In genomic region chr2:119015849-119016248, GRCh38 we compare ENCODE assay signal across 22 cellular contexts.
A peak's percentile ranks its signal among the peaks of the same experiment; 100 is the strongest.
DNase-seq lines count a peak whose midpoint lies in the region; ATAC-seq, FAIRE-seq and TF ChIP-seq lines count a peak whose summit lies in the region.
"Had no signal": no experiment of that assay in that cellular context is flagged by ENCODE, and none has a peak within 500 bp of the region (broad histone marks: within the 10 kb centered on the region; RNA-seq: fewer than 3 reads in every experiment).

No MANE protein-coding gene starts in this region.

- H3K4ac ChIP-seq in H9 (ENCODE audit: low read depth, low read length): no peak overlapping the region
- H3K4ac ChIP-seq in H1 (replicated peaks; ENCODE audit: insufficient read length, low read depth, low read length): no peak overlapping the region

- H3K14ac ChIP-seq in H9 (ENCODE audit: insufficient read depth, low read length) (no peak overlapping the region), H1 (ENCODE audit: insufficient read length) (no peak overlapping the region)

- POLR2A ChIA-PET in H1 (lab: Charles Lee; ENCODE audit: partially characterized antibody): interaction anchor here (0.6 kb wide), 1 partner anchor 232 kb away, joined by 3 read pairs; no protein-coding TSS in a partner anchor

- CTCF ChIA-PET in H1 (lab: Charles Lee; ENCODE audit: partially characterized antibody): interaction anchor here (6.4 kb wide), 1 partner anchor 12 kb away, joined by 41 read pairs; no protein-coding TSS in a partner anchor

- H2AFZ ChIP-seq in H9 (ENCODE audit: low read length): no peak overlapping the region
- H2AFZ ChIP-seq in H1 (ENCODE audit: low read length): no peak overlapping the region

- H3K4me2 ChIP-seq in H9 (ENCODE audit: insufficient read depth, insufficient read length, low read length) (no peak overlapping the region), H1 (ENCODE audit: insufficient read depth in 1 of 2, low read depth in 2 of 2, low read length in 2 of 2) (no peak overlapping the region)

- H3K18ac ChIP-seq in H9 (ENCODE audit: insufficient read length, low read depth, low read length) (no peak overlapping the region), H1 (ENCODE audit: extremely low read depth, low read length) (no peak overlapping the region)

- H3K79me1 ChIP-seq in H9 (ENCODE audit: insufficient read depth, low read depth, low read length, poor library complexity, severe bottlenecking): no peaks in the 10 kb centered on the region
- no peaks in the 10 kb centered on the region for H3K79me1 ChIP-seq in H1 (ENCODE audit: low read depth, low read length)

- DNase-seq in Ammon's horn (ENCODE audit: low spot score) (peak; percentile 30), H9 (peak; percentile 24), NCI-H2227 treated with DMSO at 0.1 percent for 48 hours (lab: John Stamatoyannopoulos, UW) (peak; percentile 67), H1 (ENCODE audit: low read depth in 1 of 2, low spot score in 2 of 2) (peak in 1 of 2 experiments; percentile 41), esophagus muscularis mucosa (ENCODE audit: extremely low spot score) (no peak)
- DNase-seq: ACHN, DND-41, KG1, NCI-H1436, NCI-H2029 treated with DMSO at 0.1 percent for 48 hours, NCI-H2171, NCI-H524, SHP77, T-helper 1 cell, T-helper 9 cell had no signal

- intact Hi-C loops in esophagus muscularis mucosa (cut with DNase I): no loop called here

- H3K4me1 Mint-ChIP-seq in H9: peaks cover 4 to 9% of the 10 kb centered on the region in 2 experiments; a peak in 3 of 4 replicates

- peaks cover 0 to 3% of the 10 kb centered on the region in 2 experiments; a peak in 2 of 5 replicates for H3K9me3 Mint-ChIP-seq in H9

- no peaks in the 10 kb centered on the region for H3K36me3 Mint-ChIP-seq in H9 (ENCODE audit: insufficient read depth in 1 of 3, low read depth in 3 of 3)

- no peak overlapping the region for H2BK120ac ChIP-seq in H9 (ENCODE audit: low read depth, low read length, poor library complexity, severe bottlenecking)
- H2BK120ac ChIP-seq in H1 (replicated peaks; ENCODE audit: low read depth, low read length): no peak overlapping the region

- H3K9ac ChIP-seq in H9 (ENCODE audit: extremely low read depth, insufficient read length, low read length) (no peak overlapping the region), H1 (replicated peaks in 1 of 4; ENCODE audit: extremely low read depth in 1 of 4, low read depth in 3 of 4, low read length in 3 of 4) (no peak overlapping the region)

- H4K91ac ChIP-seq in H9 (ENCODE audit: insufficient read length, low read depth, low read length) (no peak overlapping the region), H1 (replicated peaks; ENCODE audit: insufficient read length, low read length) (no peak overlapping the region)

- TF ChIP-seq CTCF in H9 (conservative IDR thresholded peaks at IDR 0.05) (no peak), H1 (IDR thresholded peaks at IDR 0.05; ENCODE audit: control extremely low read depth in 1 of 3, insufficient read depth in 1 of 3, low read depth in 1 of 3, low read length in 3 of 3) (no peak), esophagus muscularis mucosa (IDR thresholded peaks at IDR 0.05) (no peak)

- no peak for TF ChIP-seq RAD21 in H1 (IDR thresholded peaks at IDR 0.05 in 1 of 2, conservative IDR thresholded peaks at IDR 0.05 in 1 of 2; ENCODE audit: low read depth in 2 of 2, low read length in 2 of 2)

- H3K23me2 ChIP-seq in H9 (ENCODE audit: insufficient read length, low read depth, low read length, poor library complexity, severe bottlenecking) (no peaks in the 10 kb centered on the region), H1 (ENCODE audit: low read depth, low read length) (no peaks in the 10 kb centered on the region)

- H3K36me3 ChIP-seq in H1 (ENCODE audit: control insufficient read depth in 2 of 4, insufficient read depth in 4 of 4, low read length in 3 of 4): no peaks in the 10 kb centered on the region
- H3K36me3 ChIP-seq in esophagus muscularis mucosa: no peaks in the 10 kb centered on the region

- no peak for FAIRE-seq in H1 (lab: Jason Lieb, UNC)
- FAIRE-seq: G401.6, HepG2 had no signal

- H2AK5ac ChIP-seq in H9 (ENCODE audit: insufficient read length, low read length) (no peak overlapping the region), H1 (ENCODE audit: low read depth, low read length) (no peak overlapping the region)

- no peak overlapping the region for H3T11ph ChIP-seq in H9 (ENCODE audit: low read length)

- H4K20me1 ChIP-seq in H9 (ENCODE audit: control insufficient read depth, insufficient read depth, insufficient read length) (no peaks in the 10 kb centered on the region), H1 (replicated peaks in 1 of 2; ENCODE audit: control insufficient read depth in 1 of 2, insufficient read depth in 2 of 2, low read length in 2 of 2) (no peaks in the 10 kb centered on the region)

- no CpG with 5 or more reads among the region's 13 CpGs for WGBS in H9 (ENCODE audit: extremely low coverage, insufficient read length, low lambda C conversion rate)
- 85% methylated on average over 13 of the region's 13 CpGs; no CpG with 5 or more reads in 1 of the 2 experiments for WGBS in H1 (ENCODE audit: extremely low coverage in 1 of 2, insufficient coverage in 1 of 2, insufficient read length in 1 of 2, insufficient replicate concordance in 2 of 2, low coverage in 1 of 2, low lambda C conversion rate in 2 of 2, missing lambda C conversion rate in 1 of 2), 2 experiments
- WGBS in esophagus muscularis mucosa: 51% methylated on average over 13 of the region's 13 CpGs

- H3K27ac ChIP-seq in H9 (ENCODE audit: insufficient read length, low read depth, low read length) (no peak overlapping the region), H1 (ENCODE audit: low read depth, low read length) (no peak overlapping the region), esophagus muscularis mucosa (replicated peaks in 1 of 4) (no peak overlapping the region)
- H3K27ac ChIP-seq: C4-2B, SK-N-MC had no signal

- H4K5ac ChIP-seq in H9 (ENCODE audit: insufficient read length, low read depth, low read length): no peak overlapping the region
- H4K5ac ChIP-seq in H1 (ENCODE audit: insufficient read length, low read depth, low read length): no peak overlapping the region

- peaks cover 18% of the 10 kb centered on the region for H3K27me3 Mint-ChIP-seq in H9 (ENCODE audit: low read depth)

- H3K79me2 ChIP-seq in H9 (ENCODE audit: insufficient read depth, low read length) (no peaks in the 10 kb centered on the region), H1 (ENCODE audit: control insufficient read depth in 1 of 2, insufficient read depth in 2 of 2, low read length in 2 of 2) (no peaks in the 10 kb centered on the region)

- H3K4me1 ChIP-seq in H9 (ENCODE audit: insufficient read depth, low read length) (no peaks in the 10 kb centered on the region), H1 (replicated peaks in 1 of 4; ENCODE audit: control insufficient read depth in 3 of 4, insufficient read depth in 4 of 4, low read length in 3 of 4) (peaks cover 0 to 3% (median under 1%) of the 10 kb centered on the region in 4 experiments; a peak in 4 of 7 replicates), esophagus muscularis mucosa (peaks cover 4 to 8% (median 7%) of the 10 kb centered on the region in 4 donors)

- no peaks in the 10 kb centered on the region for H3K27me3 ChIP-seq in H9 (ENCODE audit: insufficient read depth, low read length)
- H3K27me3 ChIP-seq in H1 (replicated peaks in 1 of 4; ENCODE audit: control insufficient read depth in 3 of 4, extremely low read depth in 1 of 4, insufficient read depth in 3 of 4, low read length in 3 of 4): peaks cover 0 to 4% (median 3%) of the 10 kb centered on the region in 4 experiments; a peak in 3 of 7 replicates
- peaks cover 0 to 51% (median 2%) of the 10 kb centered on the region in 4 donors for H3K27me3 ChIP-seq in esophagus muscularis mucosa

- no peak for ATAC-seq in HG03565 (IDR thresholded peaks at IDR 0.05; ENCODE audit: unreplicated experiment)
- ATAC-seq in GM18511 (IDR thresholded peaks at IDR 0.05; ENCODE audit: unreplicated experiment): no peak
- ATAC-seq: HCT116, HepG2 had no signal

- H4K8ac ChIP-seq in H9 (replicated peaks; ENCODE audit: insufficient read length, low read depth, low read length) (no peak overlapping the region), H1 (ENCODE audit: extremely low read depth, insufficient read depth, low read length) (no peak overlapping the region)

- TF ChIP-seq POLR2A in H1 (IDR thresholded peaks at IDR 0.05; ENCODE audit: control extremely low read depth in 1 of 2, low read depth in 2 of 2, low read length in 2 of 2) (no peak), esophagus muscularis mucosa (IDR thresholded peaks at IDR 0.05; ENCODE audit: low read depth) (no peak)

- H2BK12ac ChIP-seq in H9 (ENCODE audit: insufficient read length, low read depth, low read length) (no peak overlapping the region), H1 (ENCODE audit: low read depth, low read length) (peak overlapping the region; percentile 62; the same call in 1 of the 2 replicates)

- H3K4me3 Mint-ChIP-seq in H9: no peak overlapping the region

- peak overlapping the region in 1 of 3 experiments; percentile 61; a peak in 1 of 7 replicates for H3K27ac Mint-ChIP-seq in H9

- H2BK5ac ChIP-seq in H9 (ENCODE audit: insufficient read length, low read length) (no peak overlapping the region), H1 (ENCODE audit: low read depth, low read length) (no peak overlapping the region)

- no peak overlapping the region for H2BK20ac ChIP-seq in H9 (ENCODE audit: low read depth, low read length, poor library complexity, severe bottlenecking)
- H2BK20ac ChIP-seq in H1 (ENCODE audit: low read length): no peak overlapping the region

- H3K4me3 ChIP-seq in H1 (ENCODE audit: extremely low read depth in 1 of 4, insufficient read depth in 2 of 4, low read depth in 3 of 4, low read length in 4 of 4) (no peak overlapping the region), esophagus muscularis mucosa (no peak overlapping the region)
- H3K4me3 ChIP-seq: SK-N-MC had no signal

- H2BK15ac ChIP-seq in H9 (ENCODE audit: low read depth, low read length): no peak overlapping the region
- H2BK15ac ChIP-seq in H1 (ENCODE audit: low read length): 0 out of 2 replicates have a peak overlapping the region, but pooled peaks have one; percentile 34

- H3K56ac ChIP-seq in H9 (ENCODE audit: insufficient read length, low read depth, low read length) (no peak overlapping the region), H1 (replicated peaks; ENCODE audit: insufficient read length, low read depth, low read length) (no peak overlapping the region)

- TF ChIP-seq EP300 in H1 (IDR thresholded peaks at IDR 0.05; ENCODE audit: borderline replicate concordance in 1 of 2, low read depth in 2 of 2, low read length in 2 of 2): no peak
- TF ChIP-seq EP300 in esophagus muscularis mucosa (IDR thresholded peaks at IDR 0.05): no peak

- no peaks in the 10 kb centered on the region for H3K9me3 ChIP-seq in H9 (ENCODE audit: control insufficient read depth, low read depth, low read length)
- no peaks in the 10 kb centered on the region for H3K9me3 ChIP-seq in H1 (ENCODE audit: insufficient read depth in 2 of 2, low read depth in 1 of 2, low read length in 1 of 2)
- no peaks in the 10 kb centered on the region for H3K9me3 ChIP-seq in esophagus muscularis mucosa

- H3K23ac ChIP-seq in H9 (ENCODE audit: insufficient read length, low read depth, low read length) (no peak overlapping the region), H1 (ENCODE audit: insufficient read length) (no peak overlapping the region)

TF ChIP-seq in H1, 55 proteins besides CTCF, POLR2A, EP300 and RAD21 (continues in another document):
- TF ChIP-seq HDAC2 (IDR thresholded peaks at IDR 0.05; ENCODE audit: borderline replicate concordance in 1 of 2, low read depth in 2 of 2, low read length in 2 of 2): no peak
